In genomic region chr9:124505006-124505900, GRCh38 we compare ENCODE assay signal across 19 cellular contexts. TPM values are rescaled to one million over a fixed set of nuclear protein-coding genes. Genes with fewer than 3 reads are reported as not detected.
DNase-seq lines count a peak whose midpoint lies in the region; ATAC-seq, FAIRE-seq and TF ChIP-seq lines count a peak whose summit lies in the region.
"Had no signal": no experiment of that assay in that cellular context is flagged by ENCODE, and none has a peak within 500 bp of the region (broad histone marks: within the 10 kb centered on the region; RNA-seq: fewer than 3 reads in every experiment).

No MANE protein-coding gene starts in this region.

- H3K4me3 Mint-ChIP-seq in activated naive CD4-positive, alpha-beta T cell treated with anti-CD3 and anti-CD28 coated beads, Interleukin-2, amount 50 U/mL, for 24 hours: peak overlapping the region; percentile 61
- no peak overlapping the region for H3K4me3 Mint-ChIP-seq in astrocyte (ENCODE audit: unreplicated experiment)
- peak overlapping the region; percentile 25 to 57 for H3K4me3 Mint-ChIP-seq in stimulated activated naive B cell treated with anti-CD40 and anti-IgM and Interleukin-4, amounts not matched to agents 10 μg/mL and 1 μg/mL and 100 μg/mL, for 72 hours
- H3K4me3 Mint-ChIP-seq: activated CD8-positive, alpha-beta T cell treated with anti-CD3 and anti-CD28 coated beads for 36 hours; dendritic cell treated with granulocyte-macrophage colony-stimulating factor and Interleukin-4, amounts not matched to agents 40 ng/mL and 50 ng/mL, for 4 days had no signal

- no peaks in the 10 kb centered on the region for H3K36me3 Mint-ChIP-seq in activated naive CD4-positive, alpha-beta T cell treated with anti-CD3 and anti-CD28 coated beads, Interleukin-2, amount 50 U/mL, for 24 hours
- H3K36me3 Mint-ChIP-seq in astrocyte (ENCODE audit: low read depth, unreplicated experiment): peaks cover 2% of the 10 kb centered on the region
- peaks cover 4 to 8% of the 10 kb centered on the region in 2 donors for H3K36me3 Mint-ChIP-seq in stimulated activated naive B cell treated with anti-CD40 and anti-IgM and Interleukin-4, amounts not matched to agents 10 μg/mL and 1 μg/mL and 100 μg/mL, for 72 hours

- H3K4me3 ChIP-seq in astrocyte (ENCODE audit: insufficient read depth, low read depth, low read length): no peak overlapping the region
- no peak overlapping the region for H3K4me3 ChIP-seq in lower lobe of right lung
- H3K4me3 ChIP-seq: upper lobe of right lung had no signal

- H3K27me3 Mint-ChIP-seq in activated naive CD4-positive, alpha-beta T cell treated with anti-CD3 and anti-CD28 coated beads, Interleukin-2, amount 50 U/mL, for 24 hours: peaks cover 7% of the 10 kb centered on the region
- H3K27me3 Mint-ChIP-seq in astrocyte (ENCODE audit: low read depth, unreplicated experiment): peaks cover 42% of the 10 kb centered on the region
- peaks cover 36 to 67% of the 10 kb centered on the region in 2 donors for H3K27me3 Mint-ChIP-seq in stimulated activated naive B cell treated with anti-CD40 and anti-IgM and Interleukin-4, amounts not matched to agents 10 μg/mL and 1 μg/mL and 100 μg/mL, for 72 hours

- no peak overlapping the region for H3K27ac ChIP-seq in astrocyte (ENCODE audit: low read depth, low read length)
- H3K27ac ChIP-seq in lower lobe of right lung: no peak overlapping the region
- H3K27ac ChIP-seq: skin epidermis, upper lobe of right lung had no signal

- no peaks in the 10 kb centered on the region for H3K79me2 ChIP-seq in astrocyte (ENCODE audit: insufficient read depth, low read length)

- no peak for FAIRE-seq in astrocyte (lab: Jason Lieb, UNC)
- FAIRE-seq: keratinocyte had no signal

- TF ChIP-seq CTCF in astrocyte (IDR thresholded peaks at IDR 0.05; ENCODE audit: insufficient read depth, low read depth, low read length) (no peak), lower lobe of right lung (IDR thresholded peaks at IDR 0.05) (no peak)

- H3K36me3 ChIP-seq in astrocyte (ENCODE audit: insufficient read depth, low read length) (no peaks in the 10 kb centered on the region), lower lobe of right lung (no peaks in the 10 kb centered on the region)
- H3K36me3 ChIP-seq: upper lobe of right lung had no signal

- DNase-seq in activated naive CD4-positive, alpha-beta T cell treated with Interleukin-2 at 50 U/mL for 16 hours: no peak
- DNase-seq in astrocyte (ENCODE audit: low read depth): no peak
- DNase-seq in lower lobe of right lung: peak; percentile 38
- DNase-seq in stimulated activated naive B cell treated with anti-CD40 and anti-IgM and Interleukin-4, amounts not matched to agents 10 μg/mL and 1 μg/mL and 100 μg/mL, for 72 hours: no peak
- no peak for DNase-seq in central memory CD4-positive, alpha-beta T cell
- DNase-seq in KG1 (lab: John Stamatoyannopoulos, UW): no peak
- DNase-seq: ACHN; activated CD8-positive, alpha-beta T cell treated with anti-CD3 and anti-CD28 coated beads for 36 hours; Calu3; NCI-H1436 treated with DMSO at 0.1 percent for 48 hours; NCI-H524 treated with DMSO at 0.1 percent for 48 hours; upper lobe of right lung had no signal

- ATAC-seq in lower lobe of right lung (peak in 1 of 2 donors; percentile 14), HG02852 (IDR thresholded peaks at IDR 0.05; ENCODE audit: unreplicated experiment) (no peak)
- peak in 1 of 2 donors; percentile 23 for ATAC-seq in stimulated activated naive B cell treated with anti-CD40 and anti-IgM and Interleukin-4, amounts not matched to agents 10 μg/mL and 1 μg/mL and 100 μg/mL, for 72 hours (replicated peaks)
- ATAC-seq: activated CD8-positive, alpha-beta T cell treated with anti-CD3 and anti-CD28 coated beads for 36 hours; activated naive CD4-positive, alpha-beta T cell treated with anti-CD3 and anti-CD28 coated beads, Interleukin-2, amount 50 U/mL, for 72 hours; upper lobe of right lung had no signal

- peaks cover 50% of the 10 kb centered on the region for H3K27me3 ChIP-seq in astrocyte (ENCODE audit: insufficient read depth, low read length)
- H3K27me3 ChIP-seq in lower lobe of right lung (ENCODE audit: low read depth): peaks cover 59% of the 10 kb centered on the region

- H3K4me1 Mint-ChIP-seq in activated naive CD4-positive, alpha-beta T cell treated with anti-CD3 and anti-CD28 coated beads, Interleukin-2, amount 50 U/mL, for 24 hours: peaks cover 7% of the 10 kb centered on the region
- peaks cover 3% of the 10 kb centered on the region for H3K4me1 Mint-ChIP-seq in astrocyte (ENCODE audit: low read depth, unreplicated experiment)
- H3K4me1 Mint-ChIP-seq in stimulated activated naive B cell treated with anti-CD40 and anti-IgM and Interleukin-4, amounts not matched to agents 10 μg/mL and 1 μg/mL and 100 μg/mL, for 72 hours: peaks cover 11 to 14% of the 10 kb centered on the region in 2 donors

- H3K27ac Mint-ChIP-seq in activated naive CD4-positive, alpha-beta T cell treated with anti-CD3 and anti-CD28 coated beads, Interleukin-2, amount 50 U/mL, for 24 hours: no peak overlapping the region
- peak overlapping the region; percentile 26 for H3K27ac Mint-ChIP-seq in astrocyte (ENCODE audit: unreplicated experiment)
- no peak overlapping the region for H3K27ac Mint-ChIP-seq in stimulated activated naive B cell treated with anti-CD40 and anti-IgM and Interleukin-4, amounts not matched to agents 10 μg/mL and 1 μg/mL and 100 μg/mL, for 72 hours
- H3K27ac Mint-ChIP-seq: activated CD8-positive, alpha-beta T cell treated with anti-CD3 and anti-CD28 coated beads for 36 hours; activated naive CD4-positive, alpha-beta T cell treated with anti-CD3 and anti-CD28 coated beads, Interleukin-2, amount 50 U/mL, for 72 hours; dendritic cell treated with granulocyte-macrophage colony-stimulating factor and Interleukin-4, amounts not matched to agents 40 ng/mL and 50 ng/mL, for 4 days had no signal

- H3K9me3 ChIP-seq in astrocyte (ENCODE audit: insufficient read depth, low read depth, low read length): no peaks in the 10 kb centered on the region
- no peaks in the 10 kb centered on the region for H3K9me3 ChIP-seq in lower lobe of right lung
- H3K9me3 ChIP-seq: upper lobe of right lung had no signal

- no peaks in the 10 kb centered on the region for H3K4me1 ChIP-seq in astrocyte (ENCODE audit: insufficient read depth, low read length)
- peaks cover 4% of the 10 kb centered on the region for H3K4me1 ChIP-seq in lower lobe of right lung

- H3K9me3 Mint-ChIP-seq in activated naive CD4-positive, alpha-beta T cell treated with anti-CD3 and anti-CD28 coated beads, Interleukin-2, amount 50 U/mL, for 24 hours: no peaks in the 10 kb centered on the region
- peaks cover 3% of the 10 kb centered on the region for H3K9me3 Mint-ChIP-seq in astrocyte (ENCODE audit: unreplicated experiment)
- H3K9me3 Mint-ChIP-seq in stimulated activated naive B cell treated with anti-CD40 and anti-IgM and Interleukin-4, amounts not matched to agents 10 μg/mL and 1 μg/mL and 100 μg/mL, for 72 hours: no peaks in the 10 kb centered on the region
- H3K9me3 Mint-ChIP-seq: activated CD8-positive, alpha-beta T cell treated with anti-CD3 and anti-CD28 coated beads for 36 hours; activated naive CD4-positive, alpha-beta T cell treated with anti-CD3 and anti-CD28 coated beads, Interleukin-2, amount 50 U/mL, for 72 hours; dendritic cell treated with granulocyte-macrophage colony-stimulating factor and Interleukin-4, amounts not matched to agents 40 ng/mL and 50 ng/mL, for 4 days had no signal

- intact Hi-C loops in lower lobe of right lung (cut with DNase I): no loop called here

- peak overlapping the region; percentile 47 for H2AFZ ChIP-seq in astrocyte (ENCODE audit: low read depth, low read length)

- no peaks in the 10 kb centered on the region for H4K20me1 ChIP-seq in astrocyte (ENCODE audit: insufficient read depth, low read length)

- peak overlapping the region; percentile 39 for H3K4me2 ChIP-seq in astrocyte (ENCODE audit: low read length)

- no peak overlapping the region for H3K9ac ChIP-seq in astrocyte (ENCODE audit: low read length)

RNA-seq across cellular contexts. Expression of gene NR5A1, which starts 1.9 kb away (rescaled TPM):
- total RNA-seq in astrocyte (0.26 TPM in 1 of 2 replicates, not detected in the other), lower lobe of right lung (not detected)
- total RNA-seq: activated CD8-positive, alpha-beta T cell treated with anti-CD3 and anti-CD28 coated beads for 36 hours; activated naive CD4-positive, alpha-beta T cell treated with anti-CD3 and anti-CD28 coated beads, Interleukin-2, amount 50 U/mL, for 72 hours; Calu3; T-helper 2 cell treated with Interferon-gamma antibody and Interleukin-4, amounts not matched to agents 100 ng/mL and 5 ng/mL, for 36 hours; upper lobe of right lung had no signal

RNA-seq across cellular contexts. Expression of gene ADGRD2, which starts 55.0 kb away (rescaled TPM):
- total RNA-seq in astrocyte: not detected in 2 replicates
- not detected for total RNA-seq in lower lobe of right lung
- total RNA-seq: activated CD8-positive, alpha-beta T cell treated with anti-CD3 and anti-CD28 coated beads for 36 hours; activated naive CD4-positive, alpha-beta T cell treated with anti-CD3 and anti-CD28 coated beads, Interleukin-2, amount 50 U/mL, for 72 hours; Calu3; T-helper 2 cell treated with Interferon-gamma antibody and Interleukin-4, amounts not matched to agents 100 ng/mL and 5 ng/mL, for 36 hours; upper lobe of right lung had no signal
